Comparison of ENCODE assay signal across 10 cellular contexts in genomic region chr16:56547120-56547948, GRCh38. TPM values are rescaled to one million over a fixed set of nuclear protein-coding genes. Genes with fewer than 3 reads are reported as not detected.
A peak's percentile ranks its signal among the peaks of the same experiment; 100 is the strongest.
DNase-seq lines count a peak whose midpoint lies in the region; ATAC-seq, FAIRE-seq and TF ChIP-seq lines count a peak whose summit lies in the region.
"Had no signal": no experiment of that assay in that cellular context is flagged by ENCODE, and none has a peak within 500 bp of the region (broad histone marks: within the 10 kb centered on the region; RNA-seq: fewer than 3 reads in every experiment).

No MANE protein-coding gene starts in this region.

- H3K36me3 Mint-ChIP-seq in activated naive CD4-positive, alpha-beta T cell treated with anti-CD3 and anti-CD28 coated beads, Interleukin-2, amount 50 U/mL, for 72 hours, result no peaks in the 10 kb centered on the region

- peak; percentile 45 for ATAC-seq in GM12878
- ATAC-seq in activated naive CD4-positive, alpha-beta T cell treated with anti-CD3 and anti-CD28 coated beads, Interleukin-2, amount 50 U/mL, for 72 hours, result no peak
- ATAC-seq in HG03108 (IDR thresholded peaks at IDR 0.05; ENCODE audit: unreplicated experiment), result no peak

- H2AFZ ChIP-seq in GM12878 (ENCODE audit: control insufficient read depth, low read depth, low read length), result no peak overlapping the region; the same call in 1 of the 2 replicates

- no peak for FAIRE-seq in GM12878 (lab: Jason Lieb, UNC)

- BruUV-seq in GM12878 (replicated peaks; lab: Mats Ljungman, UMichigan), result no TSS peak

- no peaks in the 10 kb centered on the region for H3K9me3 Mint-ChIP-seq in activated naive CD4-positive, alpha-beta T cell treated with anti-CD3 and anti-CD28 coated beads, Interleukin-2, amount 50 U/mL, for 72 hours

- no peak for TF ChIP-seq RAD21 in GM12878 (IDR thresholded peaks at IDR 0.05; ENCODE audit: insufficient read depth, low read depth, low read length)

- SMC1A ChIA-PET in GM12878 (lab: Charles Lee; ENCODE audit: uncharacterized antibody, unreplicated experiment), result interaction anchor here (0.6 to 1.6 kb wide), 4 partner anchors 14 to 829 kb away, joined by 3 to 4 read pairs (median 3); no protein-coding TSS in a partner anchor

- H3K9me3 ChIP-seq in HUES6 (ENCODE audit: control insufficient read depth, insufficient read depth, low read depth, low read length), result no peaks in the 10 kb centered on the region
- H3K9me3 ChIP-seq in GM12878 (replicated peaks; ENCODE audit: control insufficient read depth, insufficient read depth, low read length), result no peaks in the 10 kb centered on the region

- no peak for TF ChIP-seq POLR2A in GM12878 (IDR thresholded peaks at IDR 0.05; ENCODE audit: low read depth, low read length)

- TF ChIP-seq CTCF in BJ (IDR thresholded peaks at IDR 0.05; ENCODE audit: insufficient read depth, low read depth, low read length), result no peak
- no peak for TF ChIP-seq CTCF in GM12878 (IDR thresholded peaks at IDR 0.05 in 2 of 3, conservative IDR thresholded peaks at IDR 0.05 in 1 of 3; ENCODE audit: control insufficient read depth in 2 of 3, extremely low read depth in 1 of 3, insufficient read depth in 1 of 3, low read depth in 3 of 3, low read length in 3 of 3)
- TF ChIP-seq CTCF in kidney epithelial cell (IDR thresholded peaks at IDR 0.05; ENCODE audit: insufficient read depth, low read length, poor library complexity, severe bottlenecking), result no peak

- H3K4me1 ChIP-seq in HUES6 (ENCODE audit: control insufficient read depth, insufficient read depth, low read length) (peaks cover 21% of the 10 kb centered on the region), GM12878 (ENCODE audit: control insufficient read depth, insufficient read depth, low read length) (peaks cover 7% of the 10 kb centered on the region)

- no peak for TF ChIP-seq EP300 in GM12878 (IDR thresholded peaks at IDR 0.05; ENCODE audit: borderline replicate concordance in 1 of 2, control insufficient read depth in 1 of 2, low read depth in 2 of 2, low read length in 2 of 2)

- POLR2A ChIA-PET in BJ (lab: Charles Lee), result no interaction called here
- POLR2A ChIA-PET in GM12878 (lab: Charles Lee), result interaction anchor here (0.7 kb wide), 1 partner anchor 86 kb away, joined by 8 read pairs; no protein-coding TSS in a partner anchor

- H3K27me3 ChIP-seq in BJ (ENCODE audit: control insufficient read depth, insufficient read depth, low read length) (no peaks in the 10 kb centered on the region), HUES6 (ENCODE audit: control insufficient read depth, insufficient read depth, low read length) (no peaks in the 10 kb centered on the region), GM12878 (replicated peaks in 1 of 2; ENCODE audit: control insufficient read depth in 2 of 2, insufficient read depth in 2 of 2, low read length in 1 of 2) (peaks cover 0 to 2% of the 10 kb centered on the region in 2 experiments; a peak in 1 of 4 replicates), kidney epithelial cell (ENCODE audit: control insufficient read depth, insufficient read depth, low read length) (no peaks in the 10 kb centered on the region)

- H3K4me2 ChIP-seq in GM12878 (ENCODE audit: control insufficient read depth, insufficient read depth), result peak overlapping the region; percentile 25; the same call in 1 of the 2 replicates

- no peak overlapping the region for H3K4me3 ChIP-seq in BJ (ENCODE audit: low read depth, low read length)
- H3K4me3 ChIP-seq in HUES6 (ENCODE audit: low read depth, low read length), result peak overlapping the region; percentile 24; the same call in 1 of the 2 replicates
- no peak overlapping the region for H3K4me3 ChIP-seq in GM12878
- no peak overlapping the region for H3K4me3 ChIP-seq in kidney epithelial cell (ENCODE audit: low read depth, low read length)

- peak overlapping the region; percentile 1; the same call in 1 of the 2 replicates for H3K27ac ChIP-seq in HUES6 (ENCODE audit: low read depth, low read length)
- no peak overlapping the region for H3K27ac ChIP-seq in GM12878 (ENCODE audit: control insufficient read depth, insufficient read depth)

- no peak overlapping the region for H3K27ac Mint-ChIP-seq in activated naive CD4-positive, alpha-beta T cell treated with anti-CD3 and anti-CD28 coated beads, Interleukin-2, amount 50 U/mL, for 72 hours

- H3K9ac ChIP-seq in HUES6 (ENCODE audit: low read length) (peak overlapping the region; percentile 2), GM12878 (ENCODE audit: control insufficient read depth, insufficient read depth, low read length) (no peak overlapping the region)

- H3K79me2 ChIP-seq in GM12878 (ENCODE audit: control insufficient read depth, insufficient read depth, low read length), result no peaks in the 10 kb centered on the region

- 33% methylated on average over 12 of the region's 12 CpGs for WGBS in GM12878 (ENCODE audit: insufficient coverage, insufficient replicate concordance, low lambda C conversion rate, missing lambda C conversion rate)

- CTCF ChIA-PET in BJ (lab: Yijun Ruan, JAX), result interaction anchor here (0.6 to 2.2 kb wide), 6 partner anchors 9 to 168 kb away, joined by 3 to 10 read pairs (median 4); no protein-coding TSS in a partner anchor
- CTCF ChIA-PET in GM12878 (lab: Yijun Ruan, JAX), result interaction anchor here (0.8 to 2.4 kb wide), 4 partner anchors 29 to 155 kb away, joined by 3 to 13 read pairs (median 5); no protein-coding TSS in a partner anchor

- H3K36me3 ChIP-seq in BJ (ENCODE audit: control insufficient read depth, insufficient read depth, low read length) (no peaks in the 10 kb centered on the region), HUES6 (ENCODE audit: control insufficient read depth, insufficient read depth, low read length) (no peaks in the 10 kb centered on the region), GM12878 (ENCODE audit: control insufficient read depth in 2 of 2, insufficient read depth in 2 of 2, low read length in 1 of 2) (no peaks in the 10 kb centered on the region), kidney epithelial cell (ENCODE audit: control insufficient read depth, insufficient read depth, low read length) (no peaks in the 10 kb centered on the region)

- intact Hi-C loops in GM12878 (cut with micrococcal nuclease; ENCODE audit: unreplicated experiment), result no loop called here

- RAD21 ChIA-PET in GM12878 (lab: Charles Lee; ENCODE audit: unreplicated experiment), result interaction anchor here (1.2 to 1.8 kb wide), 2 partner anchors 30 to 154 kb away, joined by 3 to 4 read pairs; no protein-coding TSS in a partner anchor

- in situ Hi-C loops in GM12878 (cut with MboI), result no loop called here

- peak; percentile 30 for DNase-seq in BJ (ENCODE audit: low read depth)
- DNase-seq in GM12878 (ENCODE audit: low read depth, low spot score), result no peak
- DNase-seq in kidney epithelial cell (ENCODE audit: low read depth), result peak; percentile 25
- DNase-seq in activated gamma-delta T cell treated with Interleukin-2 at 50 U/mL for 16 hours, result no peak
- DNase-seq in activated naive CD4-positive, alpha-beta T cell treated with anti-CD3 and anti-CD28 coated beads, Interleukin-2, amount 50 U/mL, for 72 hours (ENCODE audit: low spot score in 2 of 2), result no peak
- no peak for DNase-seq in DMS79 (lab: John Stamatoyannopoulos, UW)

- H4K20me1 ChIP-seq in GM12878 (ENCODE audit: control insufficient read depth, insufficient read depth), result no peaks in the 10 kb centered on the region

RNA-seq across cellular contexts. Expression of gene MT4, which starts 17.5 kb away (rescaled TPM):
- not detected in 2 replicates for polyA plus RNA-seq in BJ (2011; rRNA removed)
- not detected in 2 replicates for polyA minus RNA-seq in BJ (2011; rRNA and poly(A)+ RNA removed)
- total RNA-seq in GM12878 (2013; cell fraction: nucleolus; rRNA removed), result not detected in 2 replicates
- total RNA-seq in GM12878 (2014; rRNA removed), result not detected in 2 replicates
- total RNA-seq in GM12878 (2014; rRNA removed; fragmentation: Illumina TruSeq; extraction: Trizol), result not detected in 2 replicates
- not detected in 2 replicates for total RNA-seq in GM12878 (2021)
- polyA plus RNA-seq in GM12878 (2011; ENCODE audit: low read depth), result not detected
- not detected in 2 replicates for polyA plus RNA-seq in GM12878 (2011; rRNA removed)
- polyA plus RNA-seq in GM12878 (2011; cell fraction: cytosol; rRNA removed), result not detected in 2 replicates
- polyA plus RNA-seq in GM12878 (2011; cell fraction: nucleus; rRNA removed), result not detected in 2 replicates
- polyA plus RNA-seq in GM12878 (2012), result not detected in 2 replicates
- polyA plus RNA-seq in GM12878 (2014; fragmentation: Illumina TruSeq; extraction: Trizol), result not detected in 2 replicates
- polyA plus RNA-seq in GM12878 (2014; fragmentation: Nextera tagmentation; extraction: Ambion mirVana), result not detected
- not detected in 2 replicates for polyA plus RNA-seq in GM12878 (2014; rRNA removed)
- polyA plus RNA-seq in GM12878 (2016; fragmentation: Nextera tagmentation; extraction: Ambion mirVana), result not detected
- not detected in 2 replicates for polyA minus RNA-seq in GM12878 (2011; rRNA and poly(A)+ RNA removed)
- polyA minus RNA-seq in GM12878 (2011; cell fraction: cytosol; rRNA and poly(A)+ RNA removed), result not detected in 2 replicates
- not detected in 2 replicates for polyA minus RNA-seq in GM12878 (2011; cell fraction: nucleus; rRNA and poly(A)+ RNA removed)
- total RNA-seq in kidney epithelial cell, result not detected in 2 replicates
- total RNA-seq in activated naive CD4-positive, alpha-beta T cell treated with anti-CD3 and anti-CD28 coated beads, Interleukin-2, amount 50 U/mL, for 72 hours, result not detected
- total RNA-seq: T-helper 2 cell treated with Interferon-gamma antibody and Interleukin-4, amounts not matched to agents 100 ng/mL and 5 ng/mL, for 36 hours had no signal
- polyA plus RNA-seq: neural cell had no signal

RNA-seq across cellular contexts. Expression of gene BBS2, which starts 27.5 kb away (rescaled TPM):
- polyA plus RNA-seq in BJ (2011; rRNA removed) (33.8 and 43.1 TPM in 2 replicates), GM12878 (2011; rRNA removed) (38.3 and 49.5 TPM in 2 replicates), GM12878 (2014; fragmentation: Illumina TruSeq; extraction: Trizol) (14.6 and 16.2 TPM in 2 replicates), GM12878 (2014; fragmentation: Nextera tagmentation; extraction: Ambion mirVana) (1 to 10 TPM; 4.9 to 8.4 TPM), GM12878 (2014; rRNA removed) (13.2 and 17.1 TPM in 2 replicates), GM12878 (2016; fragmentation: Nextera tagmentation; extraction: Ambion mirVana) (10 to 100 TPM; 18.9 to 24.6 TPM)
- polyA minus RNA-seq in BJ (2011; rRNA and poly(A)+ RNA removed), result 23.2 and 34.6 TPM in 2 replicates
- 48.6 and 53.6 TPM in 2 replicates for total RNA-seq in GM12878 (2013; cell fraction: nucleolus; rRNA removed)
- total RNA-seq in GM12878 (2014; rRNA removed) (12.5 and 17.6 TPM in 2 replicates), GM12878 (2014; rRNA removed; fragmentation: Illumina TruSeq; extraction: Trizol) (16.3 and 16.5 TPM in 2 replicates), GM12878 (2021) (10.0 and 10.5 TPM in 2 replicates), kidney epithelial cell (27.9 and 34.2 TPM in 2 replicates)
- polyA plus RNA-seq in GM12878 (2011; ENCODE audit: low read depth), result 9.3 TPM
- 15.8 and 18.2 TPM in 2 replicates for polyA plus RNA-seq in GM12878 (2011; cell fraction: cytosol; rRNA removed)
- 53.6 and 56.8 TPM in 2 replicates for polyA plus RNA-seq in GM12878 (2011; cell fraction: nucleus; rRNA removed)
- 14.6 and 20.0 TPM in 2 replicates for polyA plus RNA-seq in GM12878 (2012)
- polyA minus RNA-seq in GM12878 (2011; rRNA and poly(A)+ RNA removed), result 13.4 and 32.1 TPM in 2 replicates
- 11.6 and 12.6 TPM in 2 replicates for polyA minus RNA-seq in GM12878 (2011; cell fraction: cytosol; rRNA and poly(A)+ RNA removed)
- 12.2 and 15.1 TPM in 2 replicates for polyA minus RNA-seq in GM12878 (2011; cell fraction: nucleus; rRNA and poly(A)+ RNA removed)
- total RNA-seq in activated naive CD4-positive, alpha-beta T cell treated with anti-CD3 and anti-CD28 coated beads, Interleukin-2, amount 50 U/mL, for 72 hours, result 10 to 100 TPM; 26.2 to 27.1 TPM

RNA-seq across cellular contexts. Expression of gene MT3, which starts 42.0 kb away (rescaled TPM):
- polyA plus RNA-seq in BJ (2011; rRNA removed) (not detected in 2 replicates), GM12878 (2011; rRNA removed) (0.24 and 0.41 TPM in 2 replicates), GM12878 (2014; fragmentation: Illumina TruSeq; extraction: Trizol) (not detected in 2 replicates), GM12878 (2014; fragmentation: Nextera tagmentation; extraction: Ambion mirVana) (not detected), GM12878 (2014; rRNA removed) (not detected in 2 replicates), GM12878 (2016; fragmentation: Nextera tagmentation; extraction: Ambion mirVana) (not detected)
- not detected in 2 replicates for polyA minus RNA-seq in BJ (2011; rRNA and poly(A)+ RNA removed)
- total RNA-seq in GM12878 (2013; cell fraction: nucleolus; rRNA removed), result not detected in 2 replicates
- total RNA-seq in GM12878 (2014; rRNA removed) (not detected in 2 replicates), GM12878 (2014; rRNA removed; fragmentation: Illumina TruSeq; extraction: Trizol) (not detected in 2 replicates), GM12878 (2021) (not detected in 2 replicates), kidney epithelial cell (not detected in 2 replicates)
- polyA plus RNA-seq in GM12878 (2011; ENCODE audit: low read depth), result not detected
- 0.33 and 0.46 TPM in 2 replicates for polyA plus RNA-seq in GM12878 (2011; cell fraction: cytosol; rRNA removed)
- 0.25 TPM in 1 of 2 replicates, not detected in the other for polyA plus RNA-seq in GM12878 (2011; cell fraction: nucleus; rRNA removed)
- polyA plus RNA-seq in GM12878 (2012), result 1.00 TPM in 1 of 2 replicates, not detected in the other
- polyA minus RNA-seq in GM12878 (2011; rRNA and poly(A)+ RNA removed), result not detected in 2 replicates
- polyA minus RNA-seq in GM12878 (2011; cell fraction: cytosol; rRNA and poly(A)+ RNA removed), result not detected in 2 replicates
- polyA minus RNA-seq in GM12878 (2011; cell fraction: nucleus; rRNA and poly(A)+ RNA removed), result not detected in 2 replicates
- total RNA-seq in activated naive CD4-positive, alpha-beta T cell treated with anti-CD3 and anti-CD28 coated beads, Interleukin-2, amount 50 U/mL, for 72 hours, result 10 to 100 TPM in 1 of 2 donors, 1 to 10 TPM in 1; 1.6 to 50.8 TPM

Comparison
In these comparisons a context has a peak if more than half of its experiments do, and no peak if none do; other contexts are left out.
1. DNase-seq: peak in BJ (single experiment) and kidney epithelial cell (single experiment); none in GM12878 (single experiment), activated gamma-delta T cell treated with Interleukin-2 at 50 U/mL for 16 hours (single experiment), activated naive CD4-positive, alpha-beta T cell treated with anti-CD3 and anti-CD28 coated beads, Interleukin-2, amount 50 U/mL, for 72 hours (0 of 2) and DMS79 (single experiment).